ENCODE assay signal across 11 cellular contexts in genomic region chr12:108772247-108772646, GRCh38. TPM values are rescaled to one million over a fixed set of nuclear protein-coding genes. Genes with fewer than 3 reads are reported as not detected.
DNase-seq lines count a peak whose midpoint lies in the region; ATAC-seq and TF ChIP-seq lines count a peak whose summit lies in the region.
"Had no signal": no experiment of that assay in that cellular context is flagged by ENCODE, and none has a peak within 500 bp of the region (broad histone marks: within the 10 kb centered on the region; RNA-seq: fewer than 3 reads in every experiment).

No MANE protein-coding gene starts in this region.

- H3K27me3 ChIP-seq in GM23338 (ENCODE audit: insufficient read depth) (no peaks in the 10 kb centered on the region), osteoblast (ENCODE audit: insufficient read depth, low read length) (peaks cover 3% of the 10 kb centered on the region)
- no peaks in the 10 kb centered on the region for H3K27me3 ChIP-seq in CD4-positive, alpha-beta memory T cell (ENCODE audit: insufficient read depth, low read length)

- H3K27ac Mint-ChIP-seq in GM23338 (no peak overlapping the region), activated B cell treated with CpG ODN at 0.5 μM for 24 hours (no peak overlapping the region)
- H3K27ac Mint-ChIP-seq in CD4-positive, alpha-beta memory T cell: no peak overlapping the region
- H3K27ac Mint-ChIP-seq: type B pancreatic cell had no signal

- TF ChIP-seq CTCF in GM12865 (IDR thresholded peaks at IDR 0.05; ENCODE audit: insufficient read depth, low read depth, low read length, missing control alignments) (no peak), GM23338 (conservative IDR thresholded peaks at IDR 0.05; ENCODE audit: low read depth in 2 of 2) (no peak), activated B cell treated with CpG ODN at 0.5 μM for 24 hours (IDR thresholded peaks at IDR 0.05) (no peak), osteoblast (IDR thresholded peaks at IDR 0.05; ENCODE audit: extremely low read depth, low read depth, low read length) (no peak)

- H3K36me3 ChIP-seq in GM23338 (ENCODE audit: insufficient read depth) (no peaks in the 10 kb centered on the region), osteoblast (ENCODE audit: insufficient read depth, low read length) (no peaks in the 10 kb centered on the region)
- no peaks in the 10 kb centered on the region for H3K36me3 ChIP-seq in CD4-positive, alpha-beta memory T cell (ENCODE audit: insufficient read depth, low read length)

- CTCF ChIA-PET in activated B cell treated with CpG ODN at 0.5 μM for 24 hours (lab: Charles Lee): no interaction called here
- CTCF ChIA-PET in CD4-positive, alpha-beta memory T cell (lab: Charles Lee; ENCODE audit: partially characterized antibody): no interaction called here

- H4K20me1 ChIP-seq in GM23338 (replicated peaks; ENCODE audit: insufficient read depth) (no peaks in the 10 kb centered on the region), osteoblast (ENCODE audit: insufficient read depth, low read length) (no peaks in the 10 kb centered on the region)

- H3K4me1 ChIP-seq in GM23338 (ENCODE audit: insufficient read depth) (no peaks in the 10 kb centered on the region), osteoblast (ENCODE audit: insufficient read depth, low read length) (peaks cover 6% of the 10 kb centered on the region)
- H3K4me1 ChIP-seq in CD4-positive, alpha-beta memory T cell (ENCODE audit: insufficient read depth, low read length): peaks cover 8% of the 10 kb centered on the region

- H3K9me2 ChIP-seq in GM23338 (ENCODE audit: insufficient read depth): no peaks in the 10 kb centered on the region

- H2AFZ ChIP-seq in GM23338 (no peak overlapping the region), osteoblast (ENCODE audit: low read length) (no peak overlapping the region)

- H3K9me3 Mint-ChIP-seq in GM23338: no peaks in the 10 kb centered on the region
- H3K9me3 Mint-ChIP-seq in activated B cell treated with CpG ODN at 0.5 μM for 24 hours: no peaks in the 10 kb centered on the region
- no peaks in the 10 kb centered on the region for H3K9me3 Mint-ChIP-seq in CD4-positive, alpha-beta memory T cell
- H3K9me3 Mint-ChIP-seq: type B pancreatic cell had no signal

- H3K4me2 ChIP-seq in GM23338: no peak overlapping the region
- H3K4me2 ChIP-seq in osteoblast (ENCODE audit: insufficient read depth, low read length): no peak overlapping the region

- no peaks in the 10 kb centered on the region for H3K9me3 ChIP-seq in osteoblast (ENCODE audit: low read depth, low read length)
- H3K9me3 ChIP-seq in CD4-positive, alpha-beta memory T cell (ENCODE audit: control insufficient read depth in 1 of 2, low read length in 2 of 2): no peaks in the 10 kb centered on the region

- no peak overlapping the region for H3K4me3 Mint-ChIP-seq in GM23338
- H3K4me3 Mint-ChIP-seq in activated B cell treated with CpG ODN at 0.5 μM for 24 hours: peak overlapping the region; percentile 19
- H3K4me3 Mint-ChIP-seq in CD4-positive, alpha-beta memory T cell: no peak overlapping the region
- H3K4me3 Mint-ChIP-seq: type B pancreatic cell had no signal

- ATAC-seq in GM23338 (no peak), activated B cell treated with CpG ODN at 0.5 μM for 24 hours (ENCODE audit: low read depth) (peak; percentile 33)
- ATAC-seq: activated CD4-positive, CD25-positive, alpha-beta regulatory T cell treated with anti-CD3 and anti-CD28 coated beads, Interleukin-2, amount 50 U/mL, for 24 hours had no signal

- H3K27ac ChIP-seq in GM23338 (ENCODE audit: low read depth) (no peak overlapping the region), osteoblast (ENCODE audit: low read depth, low read length) (no peak overlapping the region)
- H3K27ac ChIP-seq in CD4-positive, alpha-beta memory T cell (ENCODE audit: low read depth, low read length): no peak overlapping the region

- H3K36me3 Mint-ChIP-seq in GM23338 (ENCODE audit: low read depth): no peaks in the 10 kb centered on the region
- no peaks in the 10 kb centered on the region for H3K36me3 Mint-ChIP-seq in activated B cell treated with CpG ODN at 0.5 μM for 24 hours (ENCODE audit: low read depth)
- H3K36me3 Mint-ChIP-seq in CD4-positive, alpha-beta memory T cell: no peaks in the 10 kb centered on the region
- H3K36me3 Mint-ChIP-seq: type B pancreatic cell had no signal

- DNase-seq in GM12865 (ENCODE audit: low read depth): peak; percentile 85
- peak; percentile 45 for DNase-seq in GM23338 (ENCODE audit: low spot score)
- no peak for DNase-seq in activated B cell treated with CpG ODN at 0.5 μM for 24 hours
- DNase-seq in osteoblast (ENCODE audit: insufficient read length, low spot score, missing footprints): peak; percentile 90
- no peak for DNase-seq in CD4-positive, alpha-beta memory T cell
- no peak for DNase-seq in Kasumi-1 (lab: John Stamatoyannopoulos, UW)
- no peak for DNase-seq in kidney glomerular epithelial cell (lab: John Stamatoyannopoulos, UW)
- DNase-seq: activated gamma-delta T cell treated with Interleukin-2 at 50 U/mL for 16 hours, NCI-H187 treated with DMSO at 0.1 percent for 48 hours had no signal

- H3K4me1 Mint-ChIP-seq in GM23338: peaks cover 14% of the 10 kb centered on the region; the same call in 2 of the 3 replicates
- H3K4me1 Mint-ChIP-seq in activated B cell treated with CpG ODN at 0.5 μM for 24 hours: peaks cover 27% of the 10 kb centered on the region
- peaks cover 0 to 5% (median 3%) of the 10 kb centered on the region in 4 donors for H3K4me1 Mint-ChIP-seq in CD4-positive, alpha-beta memory T cell

- POLR2A ChIA-PET in activated B cell treated with CpG ODN at 0.5 μM for 24 hours (lab: Charles Lee): no interaction called here
- POLR2A ChIA-PET in CD4-positive, alpha-beta memory T cell (lab: Charles Lee; ENCODE audit: partially characterized antibody): no interaction called here

- H3F3A ChIP-seq in GM23338 (replicated peaks; ENCODE audit: low read depth): peaks cover 8% of the 10 kb centered on the region; the same call in 1 of the 2 replicates

- intact Hi-C loops in activated B cell treated with CpG ODN at 0.5 μM for 24 hours (cut with micrococcal nuclease): no loop called here
- intact Hi-C loops in CD4-positive, alpha-beta memory T cell (cut with micrococcal nuclease): no loop called here

- H3K4me3 ChIP-seq in GM12865 (ENCODE audit: low read depth, low read length) (no peak overlapping the region), GM23338 (no peak overlapping the region), osteoblast (ENCODE audit: insufficient read depth, low read length) (no peak overlapping the region)
- H3K4me3 ChIP-seq in CD4-positive, alpha-beta memory T cell (ENCODE audit: low read length in 2 of 2): no peak overlapping the region

- H3K27me3 Mint-ChIP-seq in GM23338 (ENCODE audit: insufficient read depth, low read depth, poor library complexity) (peaks cover 14% of the 10 kb centered on the region), activated B cell treated with CpG ODN at 0.5 μM for 24 hours (no peaks in the 10 kb centered on the region)
- peaks cover 6 to 10% of the 10 kb centered on the region in 2 donors for H3K27me3 Mint-ChIP-seq in CD4-positive, alpha-beta memory T cell

- H3K79me2 ChIP-seq in GM23338 (replicated peaks; ENCODE audit: insufficient read depth): no peaks in the 10 kb centered on the region
- no peaks in the 10 kb centered on the region for H3K79me2 ChIP-seq in osteoblast (ENCODE audit: insufficient read depth, low read length)

TF ChIP-seq in GM23338, 12 proteins besides CTCF, POLR2A, EP300 and RAD21 (continues in another document):
- TF ChIP-seq POLR2AphosphoS5 (IDR thresholded peaks at IDR 0.05; ENCODE audit: low read depth) (no peak), STAT1 (IDR thresholded peaks at IDR 0.05; ENCODE audit: unreplicated experiment) (no peak), CREB1 (CRISPR knock-in tag; IDR thresholded peaks at IDR 0.05; ENCODE audit: low read depth) (no peak), EZH2phosphoT487 (IDR thresholded peaks at IDR 0.05; ENCODE audit: unreplicated experiment) (no peak)

RNA-seq across cellular contexts. Expression of gene CORO1C, which starts 40.9 kb away (rescaled TPM):
- total RNA-seq in GM23338 (2014; rRNA removed; shearing (Covaris generic)): 78.2 and 89.5 TPM in 2 replicates
- 53.3 and 59.2 TPM in 2 replicates for polyA plus RNA-seq in GM23338 (2016; fragmentation: Nextera tagmentation; extraction: Ambion mirVana)
- total RNA-seq in activated B cell treated with CpG ODN at 0.5 μM for 24 hours: 68.3 and 69.4 TPM in 2 replicates
- 228 and 261 TPM in 2 replicates for total RNA-seq in osteoblast
- total RNA-seq in CD4-positive, alpha-beta memory T cell: 10 to 100 TPM; 10.3 to 11.9 TPM
- polyA plus RNA-seq in CD4-positive, alpha-beta memory T cell: 10 to 100 TPM in 1 of 2 donors, 1 to 10 TPM in 1; 8.0 to 12.6 TPM

Comparison
In these comparisons a context has a peak if more than half of its experiments do, and no peak if none do; other contexts are left out.
1. DNase-seq: peak in GM12865 (single experiment), GM23338 (single experiment) and osteoblast (single experiment); none in activated B cell treated with CpG ODN at 0.5 μM for 24 hours (single experiment), CD4-positive, alpha-beta memory T cell (0 of 5), Kasumi-1 (0 of 2) and kidney glomerular epithelial cell (single experiment).